1 cellular context compared by ENCODE assay signal in genomic region chr3:57078366-57079220, GRCh38.
TF ChIP-seq lines count a peak whose summit lies in the region.

No MANE protein-coding gene starts in this region.

TF ChIP-seq in HepG2, 621 proteins besides CTCF, POLR2A, EP300 and RAD21 (continued from another document):
- TF ChIP-seq CEBPZ (IDR thresholded peaks at IDR 0.05; ENCODE audit: low read length) (no peak), ZNF570 (CRISPR knock-in tag; IDR thresholded peaks at IDR 0.05; ENCODE audit: borderline replicate concordance) (no peak), LCORL (IDR thresholded peaks at IDR 0.05) (no peak), LCORL (CRISPR knock-in tag; IDR thresholded peaks at IDR 0.05) (peak; percentile 45; the same call in 1 of the 2 replicates), EEA1 (CRISPR knock-in tag; IDR thresholded peaks at IDR 0.05; ENCODE audit: borderline replicate concordance) (peak; percentile 36; the same call in 1 of the 2 replicates), ZNF883 (CRISPR knock-in tag; IDR thresholded peaks at IDR 0.05; ENCODE audit: not compliant biosample characterization) (peak; percentile 24), POGZ (CRISPR knock-in tag; IDR thresholded peaks at IDR 0.05) (peak; percentile 64)
